Comparison of ENCODE assay signal across 9 cellular contexts in the genomic region with DNA sequence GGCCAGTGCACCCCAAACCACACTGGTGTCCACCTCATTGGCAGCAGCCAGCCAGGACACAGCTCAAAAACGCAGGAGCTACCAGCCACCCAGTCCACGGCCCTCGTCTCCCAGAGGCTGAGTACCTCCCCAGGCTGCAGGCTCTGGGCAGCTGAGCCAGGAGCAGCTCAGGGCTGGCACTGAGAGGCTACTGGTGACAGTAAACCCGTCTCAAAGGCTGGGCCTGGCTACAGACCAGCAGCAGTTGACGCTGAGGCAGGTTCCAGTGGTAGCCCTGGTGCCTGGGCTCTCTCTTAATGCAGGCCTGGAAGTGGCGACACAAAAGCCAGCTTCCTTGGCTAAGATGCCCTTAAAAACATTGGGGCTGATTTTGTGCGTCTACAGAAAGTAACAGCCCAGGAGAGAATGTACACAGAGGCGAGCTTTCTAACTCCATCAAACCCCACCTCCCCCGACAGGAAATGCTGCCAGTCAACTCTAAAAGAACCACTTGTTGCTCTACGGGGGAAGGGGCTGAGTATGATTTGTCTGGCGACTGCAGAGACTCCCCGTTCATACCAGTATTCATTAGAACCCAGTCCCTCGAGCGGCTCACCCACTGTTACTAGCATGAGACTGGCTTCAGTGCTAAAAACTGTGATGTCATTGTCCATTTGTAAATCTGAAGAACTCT.
A peak's percentile ranks its signal among the peaks of the same experiment; 100 is the strongest.
DNase-seq lines count a peak whose midpoint lies in the region; ATAC-seq, FAIRE-seq and TF ChIP-seq lines count a peak whose summit lies in the region.
"Had no signal": no experiment of that assay in that cellular context is flagged by ENCODE, and none has a peak within 500 bp of the region (broad histone marks: within the 10 kb centered on the region; RNA-seq: fewer than 3 reads in every experiment).

No MANE protein-coding gene starts in this region.

- H3K36me3 ChIP-seq in K562 (ENCODE audit: control insufficient read depth, insufficient read depth, low read length): peaks cover 16% of the 10 kb centered on the region; the same call in 2 of the 3 replicates
- H3K36me3 ChIP-seq in testis (ENCODE audit: low read depth, missing control alignments): no peaks in the 10 kb centered on the region
- peaks cover 3% of the 10 kb centered on the region for H3K36me3 ChIP-seq in MM.1S (replicated peaks; ENCODE audit: insufficient read depth, low read length)

- no peaks in the 10 kb centered on the region for H3K9me2 ChIP-seq in MM.1S (replicated peaks; ENCODE audit: insufficient read depth, low read length)

- intact Hi-C loops in K562 (cut with micrococcal nuclease): no loop called here
- intact Hi-C loops in testis (cut with DNase I; ENCODE audit: low total_unique reads): no loop called here

- no peak overlapping the region for H3K9ac ChIP-seq in K562 (ENCODE audit: insufficient read depth in 1 of 2, low read depth in 2 of 2, low read length in 2 of 2)
- H3K9ac ChIP-seq in MM.1S (ENCODE audit: low read length): no peak overlapping the region

- no peak for TF ChIP-seq EP300 in K562 (IDR thresholded peaks at IDR 0.05; ENCODE audit: low read length)

- CTCF ChIA-PET in K562 (lab: Yijun Ruan, JAX; ENCODE audit: low intra/inter-chr PET ratio): no interaction called here

- no peaks in the 10 kb centered on the region for H3K9me1 ChIP-seq in K562 (ENCODE audit: control insufficient read depth, insufficient read depth, low read length)

- H3F3A ChIP-seq in MM.1S (ENCODE audit: insufficient read depth, low read length): no peaks in the 10 kb centered on the region

- H2AFZ ChIP-seq in K562 (ENCODE audit: low read depth, low read length): no peak overlapping the region
- H2AFZ ChIP-seq in MM.1S (ENCODE audit: low read length): no peak overlapping the region

- H3K4me3 ChIP-seq in K562: no peak overlapping the region
- no peak overlapping the region for H3K4me3 ChIP-seq in testis
- H3K4me3 ChIP-seq in MM.1S (ENCODE audit: low read length): no peak overlapping the region

- H3K27me3 ChIP-seq in K562 (ENCODE audit: control insufficient read depth in 2 of 2, insufficient read depth in 2 of 2, low read length in 2 of 2): no peaks in the 10 kb centered on the region
- no peaks in the 10 kb centered on the region for H3K27me3 ChIP-seq in testis
- no peaks in the 10 kb centered on the region for H3K27me3 ChIP-seq in MM.1S (replicated peaks; ENCODE audit: insufficient read depth, low read length)

- BruUV-seq in K562 (replicated peaks; lab: Mats Ljungman, UMichigan): no TSS peak

- in situ Hi-C loops in K562 (cut with MboI): no loop called here

- no peaks in the 10 kb centered on the region for H3K9me3 ChIP-seq in K562 (replicated peaks; ENCODE audit: control insufficient read depth, insufficient read depth, low read depth, low read length)
- no peaks in the 10 kb centered on the region for H3K9me3 ChIP-seq in testis
- H3K9me3 ChIP-seq in MM.1S (replicated peaks; ENCODE audit: insufficient read depth, low read length): no peaks in the 10 kb centered on the region

- H3K4me2 ChIP-seq in K562 (ENCODE audit: insufficient read depth, low read length) (no peak overlapping the region), MM.1S (ENCODE audit: low read depth, low read length) (no peak overlapping the region)

- no peaks in the 10 kb centered on the region; the same call in 1 of the 2 replicates for H4K20me1 ChIP-seq in K562 (replicated peaks; ENCODE audit: control insufficient read depth, insufficient read depth, low read length)
- no peaks in the 10 kb centered on the region for H4K20me1 ChIP-seq in MM.1S (ENCODE audit: insufficient read depth, low read length)

- H3K27ac ChIP-seq in K562 (ENCODE audit: extremely low read depth, low read depth, low read length): no peak overlapping the region
- H3K27ac ChIP-seq in testis: peak overlapping the region; percentile 12 to 25
- H3K27ac ChIP-seq in MM.1S (ENCODE audit: low read length): no peak overlapping the region

- TF ChIP-seq RAD21 in K562 (CRISPR knock-in tag; conservative IDR thresholded peaks at IDR 0.05 in 1 of 2, IDR thresholded peaks at IDR 0.05 in 1 of 2): no peak

- DNase-seq in NCI-H510A (lab: John Stamatoyannopoulos, UW) (peak; percentile 17), NCI-H510A treated with DMSO at 0.1 percent for 48 hours (lab: John Stamatoyannopoulos, UW) (no peak), K562 (ENCODE audit: extremely low read depth in 1 of 4, low spot score in 3 of 4) (no peak), kidney glomerular epithelial cell (lab: John Stamatoyannopoulos, UW) (peak; percentile 30), testis (peak; percentile 42), NCI-H526 (lab: John Stamatoyannopoulos, UW) (no peak), MM.1S (no peak), mucosa of gallbladder (ENCODE audit: low spot score) (no peak)
- DNase-seq: left colon had no signal

- TF ChIP-seq POLR2A in K562 (conservative IDR thresholded peaks at IDR 0.05): no peak
- no peak for TF ChIP-seq POLR2A in testis (IDR thresholded peaks at IDR 0.05)

- no peak for FAIRE-seq in K562 (lab: Jason Lieb, UNC)

- TF ChIP-seq CTCF in K562 (IDR thresholded peaks at IDR 0.05 in 2 of 3, conservative IDR thresholded peaks at IDR 0.05 in 1 of 3; ENCODE audit: insufficient read depth in 2 of 3, low read depth in 1 of 3, low read length in 3 of 3) (no peak), testis (IDR thresholded peaks at IDR 0.05) (no peak), MM.1S (IDR thresholded peaks at IDR 0.05; ENCODE audit: low read length) (no peak)

- H3K4me1 ChIP-seq in K562 (replicated peaks in 1 of 2; ENCODE audit: control insufficient read depth in 2 of 2, insufficient read depth in 2 of 2, low read length in 2 of 2): peaks cover 0 to 6% of the 10 kb centered on the region in 2 experiments; a peak in 2 of 5 replicates
- peaks cover 28% of the 10 kb centered on the region for H3K4me1 ChIP-seq in testis
- H3K4me1 ChIP-seq in MM.1S (ENCODE audit: low read length): no peaks in the 10 kb centered on the region

- no peak for ATAC-seq in K562
- ATAC-seq: left colon had no signal

- WGBS in K562 (ENCODE audit: insufficient coverage, low coverage, missing lambda C conversion rate): 79% methylated on average over 13 of the region's 14 CpGs
- 59 to 70% methylated on average over 9 to 14 of the region's 14 CpGs for WGBS in testis, 2 donors

- POLR2A ChIA-PET in K562 (lab: Yijun Ruan, JAX): interaction anchor here (0.6 kb wide), 2 partner anchors 56 to 172 kb away, joined by 3 read pairs; no protein-coding TSS in a partner anchor

- H3K79me2 ChIP-seq in K562 (ENCODE audit: control insufficient read depth, insufficient read depth, low read length) (no peaks in the 10 kb centered on the region), MM.1S (ENCODE audit: low read length) (0 out of 2 replicates have a peak, but pooled peaks cover 5% of the 10 kb centered on the region)

TF ChIP-seq in K562, 482 proteins besides CTCF, POLR2A, EP300 and RAD21 (continues in another document):
- TF ChIP-seq ETV1 (tag; conservative IDR thresholded peaks at IDR 0.05; ENCODE audit: low read depth) (no peak), NR3C1 (CRISPR knock-in tag; IDR thresholded peaks at IDR 0.05) (no peak)
- TF ChIP-seq, protein P1, sequence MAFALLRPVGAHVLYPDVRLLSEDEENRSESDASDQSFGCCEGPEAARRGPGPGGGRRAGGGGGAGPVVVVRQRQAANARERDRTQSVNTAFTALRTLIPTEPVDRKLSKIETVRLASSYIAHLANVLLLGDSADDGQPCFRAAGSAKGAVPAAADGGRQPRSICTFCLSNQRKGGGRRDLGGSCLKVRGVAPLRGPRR (CRISPR knock-in tag; IDR thresholded peaks at IDR 0.05): no peak

Comparison
In these comparisons a context has a peak if more than half of its experiments do, and no peak if none do; other contexts are left out.
1. DNase-seq: peak in NCI-H510A (single experiment), kidney glomerular epithelial cell (single experiment) and testis (single experiment); none in NCI-H510A treated with DMSO at 0.1 percent for 48 hours (single experiment), K562 (0 of 4), NCI-H526 (0 of 2), MM.1S (single experiment) and mucosa of gallbladder (single experiment).
2. H3K27ac ChIP-seq: peak in testis (2 of 2); none in K562 (single experiment) and MM.1S (single experiment).